Comparison of ENCODE assay signal across 9 cellular contexts in genomic region chr1:165162671-165163241, GRCh38.
DNase-seq lines count a peak whose midpoint lies in the region; ATAC-seq lines count a peak whose summit lies in the region.
"Had no signal": no experiment of that assay in that cellular context is flagged by ENCODE, and none has a peak within 500 bp of the region (broad histone marks: within the 10 kb centered on the region; RNA-seq: fewer than 3 reads in every experiment).

No MANE protein-coding gene starts in this region.

- no peak overlapping the region for H2BK12ac ChIP-seq in trophoblast cell (ENCODE audit: low read length)

- no CpG with 5 or more reads among the region's 11 CpGs for WGBS in trophoblast cell (ENCODE audit: extremely low coverage, insufficient coverage, insufficient read length)

- no peak overlapping the region for H2AFZ ChIP-seq in trophoblast cell (ENCODE audit: insufficient read depth, low read length, poor library complexity)

- H3K36me3 ChIP-seq in trophoblast cell (ENCODE audit: control insufficient read depth in 1 of 2, insufficient read depth in 2 of 2, low read length in 2 of 2), result no peaks in the 10 kb centered on the region
- H3K36me3 ChIP-seq: left ventricle myocardium inferior had no signal

- DNase-seq in EH (ENCODE audit: low read depth) (peak; percentile 18), NCI-H2029 treated with DMSO at 0.1 percent for 48 hours (lab: John Stamatoyannopoulos, UW) (peak; percentile 36), SW480 (ENCODE audit: low spot score) (peak; percentile 63), trophoblast cell (peak; percentile 83 to 84)
- DNase-seq: left ventricle myocardium inferior had no signal

- no peak overlapping the region for H2BK5ac ChIP-seq in trophoblast cell (ENCODE audit: low read depth, low read length, poor library complexity)

- no peak overlapping the region for H3K4me2 ChIP-seq in trophoblast cell (ENCODE audit: low read length)

- H3K4ac ChIP-seq in trophoblast cell (ENCODE audit: low read depth, low read length), result no peak overlapping the region

- no peak overlapping the region for H4K8ac ChIP-seq in trophoblast cell (ENCODE audit: low read depth, low read length)

- no peak overlapping the region for H3K18ac ChIP-seq in trophoblast cell (ENCODE audit: low read length)

- no peaks in the 10 kb centered on the region for H3K27me3 ChIP-seq in trophoblast cell (ENCODE audit: insufficient read depth, low read length)

- no peak overlapping the region for H2BK120ac ChIP-seq in trophoblast cell (ENCODE audit: insufficient read depth, low read length, poor library complexity)

- no peak overlapping the region for H4K91ac ChIP-seq in trophoblast cell (ENCODE audit: low read depth, low read length)

- no peaks in the 10 kb centered on the region for H3K9me3 ChIP-seq in trophoblast cell (ENCODE audit: insufficient read depth, low read depth, low read length)
- H3K9me3 ChIP-seq: left ventricle myocardium inferior had no signal

- H3K23ac ChIP-seq in trophoblast cell (ENCODE audit: low read length), result no peak overlapping the region

- H3K9ac ChIP-seq in trophoblast cell (ENCODE audit: low read length), result no peak overlapping the region

- H2AK5ac ChIP-seq in trophoblast cell (ENCODE audit: low read length), result no peak overlapping the region

- no peak overlapping the region for H4K12ac ChIP-seq in trophoblast cell (ENCODE audit: low read depth, low read length)

- H3K14ac ChIP-seq in trophoblast cell (ENCODE audit: low read length), result no peak overlapping the region

- peaks cover 3% of the 10 kb centered on the region for H3K79me1 ChIP-seq in trophoblast cell (ENCODE audit: low read length)

- peak overlapping the region; percentile 21 for H3K27ac ChIP-seq in trophoblast cell (ENCODE audit: low read depth, low read length)
- H3K27ac ChIP-seq: left ventricle myocardium inferior had no signal

- no peak for ATAC-seq in GM21825 (IDR thresholded peaks at IDR 0.05; ENCODE audit: unreplicated experiment)
- ATAC-seq in HG03097 (IDR thresholded peaks at IDR 0.05; ENCODE audit: low FRiP score, unreplicated experiment), result no peak
- no peak for ATAC-seq in GM18868 (IDR thresholded peaks at IDR 0.05; ENCODE audit: unreplicated experiment)
- ATAC-seq in GM19324 (IDR thresholded peaks at IDR 0.05; ENCODE audit: low FRiP score, unreplicated experiment), result no peak

- no peaks in the 10 kb centered on the region for H3K79me2 ChIP-seq in trophoblast cell (ENCODE audit: control insufficient read depth, insufficient read depth, low read length, poor library complexity)

- peaks cover 7 to 8% of the 10 kb centered on the region in 2 experiments for H3K4me1 ChIP-seq in trophoblast cell (ENCODE audit: control insufficient read depth in 1 of 2, insufficient read depth in 2 of 2, low read length in 2 of 2)
- H3K4me1 ChIP-seq: left ventricle myocardium inferior had no signal

- no peak overlapping the region for H3K4me3 ChIP-seq in trophoblast cell (ENCODE audit: low read depth, low read length)
- H3K4me3 ChIP-seq: left ventricle myocardium inferior had no signal

Comparison
In these comparisons a context has a peak if more than half of its experiments do, and no peak if none do; other contexts are left out.
1. DNase-seq: peak in every context shown above with its lines; median percentile 84 in trophoblast cell; 63 in SW480; 36 in NCI-H2029 treated with DMSO at 0.1 percent for 48 hours; 18 in EH.